ENCODE assay signal across 1 cellular context in genomic region chr13:49560270-49561063, GRCh38.
TF ChIP-seq lines count a peak whose summit lies in the region.

No MANE protein-coding gene starts in this region.

TF ChIP-seq in GM12878, 131 proteins besides CTCF, POLR2A, EP300 and RAD21 (continued from another document):
- TF ChIP-seq CREM (IDR thresholded peaks at IDR 0.05; ENCODE audit: low read depth) (no peak), TCF7 (IDR thresholded peaks at IDR 0.05; ENCODE audit: borderline replicate concordance) (no peak), ASH2L (IDR thresholded peaks at IDR 0.05; ENCODE audit: borderline replicate concordance, low read depth) (no peak), ZNF622 (IDR thresholded peaks at IDR 0.05) (no peak), HCFC1 (IDR thresholded peaks at IDR 0.05; ENCODE audit: low read length) (no peak)
